14 cellular contexts compared by ENCODE assay signal in the genomic region with DNA sequence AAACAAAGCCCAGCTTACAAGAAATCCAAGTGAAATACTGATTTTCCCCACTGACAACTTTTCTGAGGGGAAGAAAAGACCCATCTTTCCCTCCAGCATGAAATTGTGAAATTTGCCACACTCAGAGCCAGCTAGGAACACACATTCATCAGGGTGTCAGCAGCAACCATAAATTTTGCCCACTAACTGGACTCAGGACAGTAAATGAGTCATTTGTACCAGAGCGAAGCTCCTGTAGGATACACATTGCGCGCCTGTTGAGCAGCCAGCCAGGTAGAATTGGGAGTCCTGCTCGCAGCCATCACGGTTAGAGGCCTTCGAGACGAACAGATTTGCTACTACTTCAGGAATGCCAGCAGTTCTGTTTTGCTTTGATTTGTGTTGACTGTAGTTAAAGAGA.
A peak's percentile ranks its signal among the peaks of the same experiment; 100 is the strongest.
DNase-seq lines count a peak whose midpoint lies in the region; ATAC-seq and TF ChIP-seq lines count a peak whose summit lies in the region.
"Had no signal": no experiment of that assay in that cellular context is flagged by ENCODE, and none has a peak within 500 bp of the region (broad histone marks: within the 10 kb centered on the region; RNA-seq: fewer than 3 reads in every experiment).

No MANE protein-coding gene starts in this region.

- no peak overlapping the region for H2AFZ ChIP-seq in GM23248

- TF ChIP-seq CTCF in foreskin keratinocyte (conservative IDR thresholded peaks at IDR 0.05) (no peak), sigmoid colon (IDR thresholded peaks at IDR 0.05) (no peak)

- H3K9me3 ChIP-seq in GM23248 (ENCODE audit: low read depth): no peaks in the 10 kb centered on the region
- H3K9me3 ChIP-seq in sigmoid colon: no peaks in the 10 kb centered on the region
- H3K9me3 ChIP-seq: BLaER1 treated with 17β-estradiol and CSF1 and Interleukin-3, amounts not matched to agents 10 nM and 100 nM; MG63 had no signal

- ATAC-seq in SK-N-SH treated with all-trans-retinoic acid at 6 μM for 48 hours (peak; percentile 45; the same call in 2 of the 3 replicates), foreskin keratinocyte (peak; percentile 97), HG02870 (IDR thresholded peaks at IDR 0.05; ENCODE audit: unreplicated experiment) (no peak)
- ATAC-seq: activated T-cell treated with anti-CD3 and anti-CD28 coated beads, Interleukin-2, amount 50 U/mL, for 4 hours had no signal

- no peaks in the 10 kb centered on the region; the same call in 1 of the 2 replicates for H3K79me2 ChIP-seq in GM23248 (ENCODE audit: insufficient read depth)

- H3F3A ChIP-seq in GM23248 (ENCODE audit: insufficient read depth): peaks cover 52% of the 10 kb centered on the region

- TF ChIP-seq EP300 in sigmoid colon (IDR thresholded peaks at IDR 0.05): peak; percentile 35 to 87 (median 48)

- H3K9me2 ChIP-seq in GM23248 (ENCODE audit: insufficient read depth): no peaks in the 10 kb centered on the region

- H3K9ac ChIP-seq in GM23248: no peak overlapping the region
- H3K9ac ChIP-seq: BLaER1 treated with 17β-estradiol and CSF1 and Interleukin-3, amounts not matched to agents 10 nM and 100 nM had no signal

- no peak overlapping the region for H3K4me2 ChIP-seq in GM23248 (ENCODE audit: unreplicated experiment)
- H3K4me2 ChIP-seq: BLaER1 treated with 17β-estradiol and CSF1 and Interleukin-3, amounts not matched to agents 10 nM and 100 nM had no signal

- no peaks in the 10 kb centered on the region for H4K20me1 ChIP-seq in GM23248 (ENCODE audit: insufficient read depth)
- H4K20me1 ChIP-seq: BLaER1 treated with 17β-estradiol and CSF1 and Interleukin-3, amounts not matched to agents 10 nM and 100 nM had no signal

- intact Hi-C loops in sigmoid colon (cut with DNase I): loop anchor here (2.0 to 10.0 kb wide), 4 partner anchors 22 to 300 kb away; a partner anchor contains a TSS

- H3K27me3 ChIP-seq in GM23248 (replicated peaks; ENCODE audit: insufficient read depth) (no peaks in the 10 kb centered on the region), foreskin keratinocyte (no peaks in the 10 kb centered on the region), sigmoid colon (no peaks in the 10 kb centered on the region)
- H3K27me3 ChIP-seq: BLaER1 treated with 17β-estradiol and CSF1 and Interleukin-3, amounts not matched to agents 10 nM and 100 nM; MG63 had no signal

- H3K36me3 ChIP-seq in GM23248 (ENCODE audit: low read depth) (peaks cover 33% of the 10 kb centered on the region), sigmoid colon (no peaks in the 10 kb centered on the region)

- H3K4me3 ChIP-seq in GM23248: no peak overlapping the region
- no peak overlapping the region for H3K4me3 ChIP-seq in sigmoid colon
- H3K4me3 ChIP-seq: BLaER1 treated with 17β-estradiol and CSF1 and Interleukin-3, amounts not matched to agents 10 nM and 100 nM; MG63 had no signal

- WGBS in GM23248 (ENCODE audit: low coverage in 1 of 2, low lambda C conversion rate in 2 of 2, missing lambda C conversion rate in 2 of 2), 2 experiments: 67 to 74% methylated on average over 7 of the region's 7 CpGs
- 94 to 96% methylated on average over 7 of the region's 7 CpGs for WGBS in sigmoid colon, 2 donors

- in situ Hi-C loops in GM23248 (cut with MboI): no loop called here

- peak; percentile 73 for DNase-seq in GM23248
- peak; percentile 74 to 88 for DNase-seq in foreskin keratinocyte
- DNase-seq in sigmoid colon: peak; percentile 90
- DNase-seq in NCI-H1105 treated with DMSO at 0.1 percent for 48 hours (lab: John Stamatoyannopoulos, UW): no peak
- DNase-seq in NCI-H2196 treated with DMSO at 0.1 percent for 48 hours (lab: John Stamatoyannopoulos, UW; ENCODE audit: unreplicated experiment): no peak
- DNase-seq in NAMALWA (ENCODE audit: low spot score): no peak
- DNase-seq: activated B cell treated with CpG ODN at 0.5 μM for 24 hours; activated T-cell treated with anti-CD3 and anti-CD28 coated beads, Interleukin-2, amount 50 U/mL, for 4 hours; MG63; naive B cell; NCI-H510A had no signal

- no peak for TF ChIP-seq POLR2A in sigmoid colon (IDR thresholded peaks at IDR 0.05)

- no peak overlapping the region for H3K27ac ChIP-seq in GM23248
- H3K27ac ChIP-seq in foreskin keratinocyte: no peak overlapping the region
- peak overlapping the region; percentile 69 to 80 (median 78) for H3K27ac ChIP-seq in sigmoid colon
- H3K27ac ChIP-seq: BLaER1 treated with 17β-estradiol and CSF1 and Interleukin-3, amounts not matched to agents 10 nM and 100 nM had no signal

- peaks cover 50% of the 10 kb centered on the region for H3K4me1 ChIP-seq in GM23248 (ENCODE audit: insufficient read depth)
- H3K4me1 ChIP-seq in foreskin keratinocyte: peaks cover 24% of the 10 kb centered on the region
- peaks cover 0 to 27% (median 20%) of the 10 kb centered on the region in 4 donors for H3K4me1 ChIP-seq in sigmoid colon
- H3K4me1 ChIP-seq: BLaER1 treated with 17β-estradiol and CSF1 and Interleukin-3, amounts not matched to agents 10 nM and 100 nM had no signal

TF ChIP-seq in SK-N-SH treated with all-trans-retinoic acid at 6 μM for 48 hours, 23 proteins besides CTCF, POLR2A, EP300 and RAD21:
- TF ChIP-seq ESRRG (CRISPR knock-in tag; IDR thresholded peaks at IDR 0.05) (no peak), ISL1 (CRISPR knock-in tag; IDR thresholded peaks at IDR 0.05) (no peak), ZNF70 (CRISPR knock-in tag; IDR thresholded peaks at IDR 0.05) (no peak)
- TF ChIP-seq, protein P1, sequence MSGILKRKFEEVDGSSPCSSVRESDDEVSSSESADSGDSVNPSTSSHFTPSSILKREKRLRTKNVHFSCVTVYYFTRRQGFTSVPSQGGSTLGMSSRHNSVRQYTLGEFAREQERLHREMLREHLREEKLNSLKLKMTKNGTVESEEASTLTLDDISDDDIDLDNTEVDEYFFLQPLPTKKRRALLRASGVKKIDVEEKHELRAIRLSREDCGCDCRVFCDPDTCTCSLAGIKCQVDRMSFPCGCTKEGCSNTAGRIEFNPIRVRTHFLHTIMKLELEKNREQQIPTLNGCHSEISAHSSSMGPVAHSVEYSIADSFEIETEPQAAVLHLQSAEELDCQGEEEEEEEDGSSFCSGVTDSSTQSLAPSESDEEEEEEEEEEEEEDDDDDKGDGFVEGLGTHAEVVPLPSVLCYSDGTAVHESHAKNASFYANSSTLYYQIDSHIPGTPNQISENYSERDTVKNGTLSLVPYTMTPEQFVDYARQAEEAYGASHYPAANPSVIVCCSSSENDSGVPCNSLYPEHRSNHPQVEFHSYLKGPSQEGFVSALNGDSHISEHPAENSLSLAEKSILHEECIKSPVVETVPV (CRISPR knock-in tag; IDR thresholded peaks at IDR 0.05): no peak

Comparison
In these comparisons a context has a peak if more than half of its experiments do, and no peak if none do; other contexts are left out.
1. DNase-seq: peak in GM23248 (single experiment), foreskin keratinocyte (2 of 2) and sigmoid colon (single experiment); none in NCI-H1105 treated with DMSO at 0.1 percent for 48 hours (single experiment), NCI-H2196 treated with DMSO at 0.1 percent for 48 hours (single experiment) and NAMALWA (single experiment).
2. H3K27ac ChIP-seq: peak in sigmoid colon (4 of 4); none in GM23248 (single experiment) and foreskin keratinocyte (single experiment).